In the genomic region with DNA sequence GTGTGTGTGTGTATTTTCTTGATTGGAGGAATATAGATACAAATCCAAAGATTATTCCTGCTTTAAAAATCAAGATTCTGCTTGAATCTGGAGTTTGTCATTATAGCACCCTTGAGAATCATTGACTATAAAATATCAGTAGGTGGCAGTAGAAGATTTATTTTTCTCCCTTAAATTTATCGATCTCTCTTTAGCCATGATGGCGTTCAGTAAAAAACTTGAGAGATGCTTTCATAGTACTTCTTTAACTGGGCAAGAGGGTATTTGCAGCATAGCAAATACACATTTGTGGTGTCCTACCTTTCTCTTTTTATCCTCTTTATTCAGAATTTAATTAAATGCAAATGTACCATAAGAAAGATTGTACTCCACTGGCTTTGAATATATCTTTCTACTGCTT, we compare ENCODE assay signal across 8 cellular contexts.
DNase-seq lines count a peak whose midpoint lies in the region; ATAC-seq and TF ChIP-seq lines count a peak whose summit lies in the region.

No MANE protein-coding gene starts in this region.

- no peaks in the 10 kb centered on the region for H3K79me2 ChIP-seq in Karpas-422 (ENCODE audit: low read length)

- H3K36me3 ChIP-seq in Karpas-422 (ENCODE audit: insufficient read depth, low read length) (no peaks in the 10 kb centered on the region), SK-N-MC (ENCODE audit: insufficient read depth, low read length) (no peaks in the 10 kb centered on the region)

- H4K20me1 ChIP-seq in Karpas-422 (ENCODE audit: insufficient read depth, low read depth, low read length), result no peaks in the 10 kb centered on the region

- DNase-seq in GM13976 (ENCODE audit: low spot score) (peak; percentile 38), Karpas-422 (peak; percentile 53), SK-N-MC (ENCODE audit: low read depth, low spot score) (peak; percentile 67), fibroblast of mammary gland (ENCODE audit: low read depth) (peak; percentile 31), pons (ENCODE audit: low spot score) (peak; percentile 56)

- H3K27me3 ChIP-seq in Karpas-422 (ENCODE audit: low read length), result no peaks in the 10 kb centered on the region

- no peaks in the 10 kb centered on the region for H3K4me1 ChIP-seq in Karpas-422 (ENCODE audit: low read length)

- H3K4me3 ChIP-seq in Karpas-422 (ENCODE audit: low read length) (no peak overlapping the region), SK-N-MC (peak overlapping the region; percentile 51), fibroblast of mammary gland (ENCODE audit: control insufficient read depth, low read depth, low read length) (no peak overlapping the region)

- no peak overlapping the region for H3K9ac ChIP-seq in Karpas-422 (ENCODE audit: low read length)
- H3K9ac ChIP-seq in SK-N-MC (ENCODE audit: insufficient read length), result peak overlapping the region; percentile 17

- no peaks in the 10 kb centered on the region for H3K9me2 ChIP-seq in Karpas-422 (replicated peaks; ENCODE audit: insufficient read depth, low read length)

- no peaks in the 10 kb centered on the region for H3K9me3 ChIP-seq in Karpas-422 (ENCODE audit: low read length)
- no peaks in the 10 kb centered on the region for H3K9me3 ChIP-seq in SK-N-MC (ENCODE audit: low read depth, low read length)

- no peak overlapping the region for H3K27ac ChIP-seq in 22Rv1
- H3K27ac ChIP-seq in Karpas-422 (ENCODE audit: low read length), result no peak overlapping the region
- H3K27ac ChIP-seq in SK-N-MC, result peak overlapping the region; percentile 42; the same call in 1 of the 2 replicates

- TF ChIP-seq CTCF in 22Rv1 (IDR thresholded peaks at IDR 0.05), result peak; percentile 67
- TF ChIP-seq CTCF in GM13976 (IDR thresholded peaks at IDR 0.05; ENCODE audit: borderline replicate concordance, control extremely low read depth, extremely low read depth, insufficient read depth, missing control alignments), result peak; percentile 9
- peak; percentile 38 for TF ChIP-seq CTCF in fibroblast of mammary gland (conservative IDR thresholded peaks at IDR 0.05; ENCODE audit: control insufficient read depth, insufficient read depth, low read depth, low read length)

- no peak overlapping the region for H3K4me2 ChIP-seq in Karpas-422 (ENCODE audit: low read depth, low read length, poor library complexity, severe bottlenecking)

- no peak for ATAC-seq in HG03139 (IDR thresholded peaks at IDR 0.05; ENCODE audit: unreplicated experiment)
- ATAC-seq in HG03039 (IDR thresholded peaks at IDR 0.05; ENCODE audit: unreplicated experiment), result no peak

- in situ Hi-C loops in GM13976 (cut with MboI; ENCODE audit: low sequenced_read_pairs, unreplicated experiment), result loop anchor here (25.0 kb wide), 1 partner anchor 521 kb away; a partner anchor contains a TSS

- H2AFZ ChIP-seq in Karpas-422 (ENCODE audit: low read length), result no peak overlapping the region

Comparison
In these comparisons a context has a peak if more than half of its experiments do, and no peak if none do; other contexts are left out.
1. CTCF ChIP-seq: peak in every context shown above with its lines; median percentile 67 in 22Rv1; 38 in fibroblast of mammary gland; 9 in GM13976.